Comparison of ENCODE assay signal across 12 cellular contexts in the genomic region with DNA sequence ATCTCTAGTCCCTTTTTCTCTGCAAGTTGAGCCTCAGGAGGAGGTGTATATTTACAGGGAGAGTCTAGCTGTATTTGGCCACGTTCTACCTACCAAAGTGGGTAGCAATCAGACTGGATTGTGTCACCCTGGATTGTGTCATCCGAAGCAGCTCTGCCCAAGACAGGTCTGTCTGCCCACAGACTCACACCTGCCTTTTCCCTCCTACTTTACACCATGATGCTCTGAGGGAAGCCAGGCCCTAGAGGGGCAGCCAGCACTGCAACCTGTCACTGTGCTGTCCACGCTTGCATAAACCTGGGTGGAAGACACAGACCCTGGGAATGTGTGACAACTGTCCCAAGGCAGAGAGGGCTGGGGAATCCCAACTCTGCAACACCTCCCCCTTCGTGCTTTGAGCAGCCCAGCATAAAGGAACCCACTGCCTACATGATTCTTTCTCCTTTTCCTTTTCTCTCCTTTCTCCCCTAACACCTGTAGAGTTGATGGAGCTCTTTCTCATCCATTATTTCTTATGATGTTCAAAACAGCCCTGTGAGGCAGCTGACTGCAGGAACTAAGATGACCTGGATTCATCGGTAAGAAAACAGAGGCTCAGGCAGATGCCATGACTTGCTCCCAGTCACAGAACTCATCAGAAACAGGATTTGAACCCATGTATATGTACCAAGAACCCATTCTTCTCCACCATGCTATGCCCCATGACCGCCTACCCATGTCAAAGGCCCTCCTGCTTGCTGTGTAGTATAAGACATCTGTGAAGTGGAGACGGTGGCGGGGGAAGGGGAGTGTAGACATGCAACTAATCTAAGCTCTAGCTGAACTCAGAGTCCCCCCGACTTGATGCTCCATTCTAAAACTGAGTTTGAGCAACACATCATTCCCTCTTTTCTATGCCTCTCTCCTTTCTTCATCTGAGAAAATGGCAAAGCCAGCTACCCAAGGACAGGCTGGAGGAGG. TPM values are rescaled to one million over a fixed set of nuclear protein-coding genes. Genes with fewer than 3 reads are reported as not detected.
DNase-seq lines count a peak whose midpoint lies in the region; ATAC-seq and TF ChIP-seq lines count a peak whose summit lies in the region.
"Had no signal": no experiment of that assay in that cellular context is flagged by ENCODE, and none has a peak within 500 bp of the region (broad histone marks: within the 10 kb centered on the region; RNA-seq: fewer than 3 reads in every experiment).

No MANE protein-coding gene starts in this region.

- H3K4me3 Mint-ChIP-seq in CD4-positive, alpha-beta memory T cell = peak overlapping the region in 7 of 8 donors; percentile 7 to 77 (median 56)
- H3K4me3 Mint-ChIP-seq in IgD-negative memory B cell (peak overlapping the region in 3 of 4 donors; percentile 55 to 80 (median 63)), nephron progenitor cell (no peak overlapping the region)
- peak overlapping the region; percentile 76 for H3K4me3 Mint-ChIP-seq in activated naive CD8-positive, alpha-beta T cell

- H3K4me1 Mint-ChIP-seq in CD4-positive, alpha-beta memory T cell = peaks cover 92 to 100% (median 98%) of the 10 kb centered on the region in 4 donors
- H3K4me1 Mint-ChIP-seq in IgD-negative memory B cell = peaks cover 70 to 90% (median 74%) of the 10 kb centered on the region in 3 donors
- H3K4me1 Mint-ChIP-seq in activated naive CD8-positive, alpha-beta T cell (ENCODE audit: low read depth) = peaks cover 99% of the 10 kb centered on the region
- peaks cover 63% of the 10 kb centered on the region for H3K4me1 Mint-ChIP-seq in nephron progenitor cell

- intact Hi-C loops in CD4-positive, alpha-beta memory T cell (cut with micrococcal nuclease) = no loop called here

- peaks cover 0 to 2% (median 0%) of the 10 kb centered on the region in 8 donors for H3K9me3 Mint-ChIP-seq in CD4-positive, alpha-beta memory T cell
- no peaks in the 10 kb centered on the region for H3K9me3 Mint-ChIP-seq in IgD-negative memory B cell
- H3K9me3 Mint-ChIP-seq in activated naive CD8-positive, alpha-beta T cell (ENCODE audit: low read depth) = no peaks in the 10 kb centered on the region
- no peaks in the 10 kb centered on the region for H3K9me3 Mint-ChIP-seq in nephron progenitor cell

- peak overlapping the region; percentile 88 to 99 (median 97) for H3K27ac Mint-ChIP-seq in CD4-positive, alpha-beta memory T cell
- peak overlapping the region; percentile 12 to 97 (median 20) for H3K27ac Mint-ChIP-seq in IgD-negative memory B cell
- peak overlapping the region; percentile 99 for H3K27ac Mint-ChIP-seq in activated naive CD8-positive, alpha-beta T cell
- no peak overlapping the region for H3K27ac Mint-ChIP-seq in nephron progenitor cell
- H3K27ac Mint-ChIP-seq: progenitor cell of endocrine pancreas had no signal

- no peaks in the 10 kb centered on the region for H3K27me3 Mint-ChIP-seq in CD4-positive, alpha-beta memory T cell
- H3K27me3 Mint-ChIP-seq in IgD-negative memory B cell (no peaks in the 10 kb centered on the region), nephron progenitor cell (ENCODE audit: low read depth, poor library complexity) (peaks cover 11% of the 10 kb centered on the region)
- no peaks in the 10 kb centered on the region for H3K27me3 Mint-ChIP-seq in activated naive CD8-positive, alpha-beta T cell

- ATAC-seq in GM19463 (IDR thresholded peaks at IDR 0.05; ENCODE audit: unreplicated experiment) = no peak
- ATAC-seq: gastroesophageal sphincter had no signal

- H3K27me3 ChIP-seq in CD4-positive, alpha-beta memory T cell (ENCODE audit: insufficient read depth, low read length) = no peaks in the 10 kb centered on the region
- no peaks in the 10 kb centered on the region for H3K27me3 ChIP-seq in neutrophil
- H3K27me3 ChIP-seq: gastroesophageal sphincter, uterus had no signal

- H3K4me3 ChIP-seq in CD4-positive, alpha-beta memory T cell (ENCODE audit: low read length in 2 of 2) = no peak overlapping the region
- no peak overlapping the region for H3K4me3 ChIP-seq in neutrophil (ENCODE audit: low read depth in 1 of 2, low read length in 1 of 2)
- H3K4me3 ChIP-seq: gastroesophageal sphincter, uterus had no signal

- H3K9me3 ChIP-seq in CD4-positive, alpha-beta memory T cell (ENCODE audit: control insufficient read depth in 1 of 2, low read length in 2 of 2) = no peaks in the 10 kb centered on the region
- no peaks in the 10 kb centered on the region for H3K9me3 ChIP-seq in neutrophil
- H3K9me3 ChIP-seq: gastroesophageal sphincter, uterus had no signal

- H3K4me1 ChIP-seq in CD4-positive, alpha-beta memory T cell (ENCODE audit: insufficient read depth, low read length) = peaks cover 100% of the 10 kb centered on the region
- H3K4me1 ChIP-seq in neutrophil (ENCODE audit: control insufficient read depth in 1 of 2, insufficient read depth in 1 of 2, low read depth in 1 of 2, low read length in 1 of 2) = peaks cover 76 to 93% of the 10 kb centered on the region in 2 experiments

- TF ChIP-seq CTCF in neutrophil (IDR thresholded peaks at IDR 0.05) (no peak), nephron progenitor cell (IDR thresholded peaks at IDR 0.05) (no peak)

- peak overlapping the region; percentile 89 for H3K27ac ChIP-seq in CD4-positive, alpha-beta memory T cell (ENCODE audit: low read depth, low read length)
- peak overlapping the region; percentile 98 for H3K27ac ChIP-seq in neutrophil

- peak in 1 of 5 donors; percentile 85 for DNase-seq in CD4-positive, alpha-beta memory T cell
- DNase-seq in NCI-H345 (lab: John Stamatoyannopoulos, UW) (no peak), HK-2 (ENCODE audit: unreplicated experiment) (no peak), nephron progenitor cell (no peak)
- DNase-seq: NCI-H446 treated with DMSO at 0.1 percent for 48 hours, uterus had no signal

- CTCF ChIA-PET in CD4-positive, alpha-beta memory T cell (lab: Charles Lee; ENCODE audit: partially characterized antibody) = interaction anchor here (0.8 to 6.0 kb wide), 6 partner anchors 15 to 145 kb away, joined by 3 to 80 read pairs (median 4); no protein-coding TSS in a partner anchor

- peaks cover 11% of the 10 kb centered on the region for H3K36me3 ChIP-seq in CD4-positive, alpha-beta memory T cell (ENCODE audit: insufficient read depth, low read length)
- H3K36me3 ChIP-seq in neutrophil = no peaks in the 10 kb centered on the region
- H3K36me3 ChIP-seq: gastroesophageal sphincter, uterus had no signal

- peaks cover 21 to 71% of the 10 kb centered on the region in 2 donors for H3K36me3 Mint-ChIP-seq in CD4-positive, alpha-beta memory T cell
- H3K36me3 Mint-ChIP-seq in IgD-negative memory B cell (peaks cover 2% of the 10 kb centered on the region), nephron progenitor cell (ENCODE audit: low read depth) (no peaks in the 10 kb centered on the region)
- H3K36me3 Mint-ChIP-seq in activated naive CD8-positive, alpha-beta T cell = peaks cover 10% of the 10 kb centered on the region

- POLR2A ChIA-PET in CD4-positive, alpha-beta memory T cell (lab: Charles Lee; ENCODE audit: partially characterized antibody) = interaction anchor here (1.0 to 2.5 kb wide), 7 partner anchors 9 to 30 kb away, joined by 3 to 14 read pairs (median 4); no protein-coding TSS in a partner anchor

RNA-seq across cellular contexts. Expression of a gene that starts 56.0 kb away (rescaled TPM):
- total RNA-seq in CD4-positive, alpha-beta memory T cell = 100 to 1,000 TPM; 156 to 159 TPM
- polyA plus RNA-seq in CD4-positive, alpha-beta memory T cell = 10 to 100 TPM; 52.2 to 52.3 TPM
- 20.4 TPM for polyA plus RNA-seq in IgD-negative memory B cell
